ENCODE assay signal across 27 cellular contexts in the genomic region with DNA sequence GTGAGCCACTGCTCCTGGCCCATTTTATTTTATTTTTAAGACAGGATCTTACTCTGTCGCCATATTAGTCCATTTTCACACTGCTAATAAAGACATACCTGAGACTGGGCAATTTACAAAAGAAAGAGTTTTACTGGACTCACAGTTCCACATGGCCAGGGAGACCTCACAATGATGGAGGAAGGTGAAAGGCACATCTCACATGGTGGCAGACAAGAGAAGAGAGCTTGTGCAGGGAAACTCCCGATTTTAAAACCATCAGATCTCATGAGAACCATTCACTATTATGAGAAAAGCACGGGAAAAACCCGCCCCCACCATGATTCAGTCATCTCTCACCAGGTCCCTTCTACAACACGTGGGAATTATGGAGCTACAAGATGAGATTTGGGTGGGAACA. TPM values are rescaled to one million over a fixed set of nuclear protein-coding genes. Genes with fewer than 3 reads are reported as not detected.
"Had no signal": no experiment of that assay in that cellular context is flagged by ENCODE, and none has a peak within 500 bp of the region (broad histone marks: within the 10 kb centered on the region; RNA-seq: fewer than 3 reads in every experiment).

No MANE protein-coding gene starts in this region.

- H3K36me3 ChIP-seq: brain microvascular endothelial cell had no signal

- ATAC-seq: activated CD4-positive, alpha-beta T cell treated with anti-CD3 and anti-CD28 coated beads for 36 hours; activated CD4-positive, CD25-positive, alpha-beta regulatory T cell treated with anti-CD3 and anti-CD28 coated beads, Interleukin-2, amount 50 U/mL, for 24 hours; activated CD8-positive, alpha-beta T cell treated with anti-CD3 and anti-CD28 coated beads, Interleukin-2, amount 10 ng/mL, durations not matched to agents 7 days and 5 days; activated naive CD4-positive, alpha-beta T cell treated with anti-CD3 and anti-CD28 coated beads, Interleukin-2, amount 50 U/mL, for 72 hours; PC-3 had no signal

- H3K4me3 ChIP-seq: adrenal gland had no signal

- H3K27me3 Mint-ChIP-seq: activated CD4-positive, alpha-beta T cell treated with anti-CD3 and anti-CD28 coated beads for 36 hours; activated T-cell treated with anti-CD3 and anti-CD28 coated beads, Interleukin-2, amount 50 U/mL, for 24 hours had no signal

- H3K4me2 ChIP-seq: KMS-11 had no signal

- H3K27ac ChIP-seq: adrenal gland, brain microvascular endothelial cell, KMS-11, RWPE1 had no signal

- H3K9me3 ChIP-seq: adrenal gland had no signal

- H3K27ac Mint-ChIP-seq: activated CD4-positive, alpha-beta T cell treated with anti-CD3 and anti-CD28 coated beads for 36 hours; activated CD4-positive, alpha-beta T cell treated with anti-CD3 and anti-CD28 coated beads, Interleukin-2, amount 10 ng/mL, durations not matched to agents 7 days and 5 days; activated CD8-positive, alpha-beta T cell treated with anti-CD3 and anti-CD28 coated beads, Interleukin-2, amount 10 ng/mL, durations not matched to agents 7 days and 5 days; activated naive CD4-positive, alpha-beta T cell treated with anti-CD3 and anti-CD28 coated beads for 36 hours; activated naive CD4-positive, alpha-beta T cell treated with anti-CD3 and anti-CD28 coated beads, Interleukin-2, amount 50 U/mL, for 72 hours; activated T-cell treated with anti-CD3 and anti-CD28 coated beads, Interleukin-2, amount 50 U/mL, for 24 hours; activated T-helper 1 cell treated with anti-CD3 and anti-CD28 coated beads, Interleukin-12 subunit alpha, Interleukin-12 subunit beta, Interleukin-2, Interleukin-4 antibody, amounts not matched to agents 30 ng/mL and 10 ng/mL and 1 ng/mL, durations not matched to agents 14 hours and 24 hours and 36 hours; T-helper 2 cell treated with Interferon-gamma antibody and Interleukin-4, amounts not matched to agents 5 μg/mL and 100 μg/mL, for 36 hours had no signal

- H3K27me3 ChIP-seq: adrenal gland, brain microvascular endothelial cell had no signal

- DNase-seq: activated CD4-positive, alpha-beta T cell treated with anti-CD3 and anti-CD28 coated beads for 36 hours; activated CD4-positive, alpha-beta T cell treated with anti-CD3 and anti-CD28 coated beads, Interleukin-2, amount 10 ng/mL, durations not matched to agents 7 days and 5 days; activated CD4-positive, alpha-beta T cell treated with anti-CD3 and anti-CD28 coated beads, Interleukin-2, amount 50 U/mL, for 48 hours; activated CD8-positive, alpha-beta T cell treated with anti-CD3 and anti-CD28 coated beads, Interleukin-2, amount 10 ng/mL, durations not matched to agents 7 days and 5 days; activated gamma-delta T cell treated with Interleukin-2 at 50 U/mL for 16 hours; activated naive CD4-positive, alpha-beta T cell treated with anti-CD3 and anti-CD28 coated beads for 36 hours; activated T-cell treated with anti-CD3 and anti-CD28 coated beads, Interleukin-2, amount 50 U/mL, for 24 hours; adrenal gland; brain microvascular endothelial cell; MM.1S; MV-4-11; NCI-H1092; NCI-H1436 treated with DMSO at 0.1 percent for 48 hours; NCI-H1694 treated with DMSO at 0.1 percent for 48 hours; NCI-H2029; NCI-H345; NCI-H524 treated with DMSO at 0.1 percent for 48 hours; NK-92 treated with Interleukin-12 subunit alpha and Interleukin-12 subunit beta, amount 100 ng/mL, for 24 hours; PC-3; Right ventricle myocardium superior; SW 1271 had no signal

- H3K9me3 Mint-ChIP-seq: activated CD4-positive, alpha-beta T cell treated with anti-CD3 and anti-CD28 coated beads, Interleukin-2, amount 10 ng/mL, durations not matched to agents 7 days and 5 days; activated naive CD4-positive, alpha-beta T cell treated with anti-CD3 and anti-CD28 coated beads, Interleukin-2, amount 50 U/mL, for 72 hours; activated T-cell treated with anti-CD3 and anti-CD28 coated beads, Interleukin-2, amount 50 U/mL, for 24 hours; activated T-helper 1 cell treated with anti-CD3 and anti-CD28 coated beads, Interleukin-12 subunit alpha, Interleukin-12 subunit beta, Interleukin-2, Interleukin-4 antibody, amounts not matched to agents 30 ng/mL and 10 ng/mL and 1 ng/mL, durations not matched to agents 14 hours and 24 hours and 36 hours; T-helper 2 cell treated with Interferon-gamma antibody and Interleukin-4, amounts not matched to agents 5 μg/mL and 100 μg/mL, for 36 hours had no signal

- H3K4me3 Mint-ChIP-seq: activated CD4-positive, alpha-beta T cell treated with anti-CD3 and anti-CD28 coated beads for 36 hours; activated CD8-positive, alpha-beta T cell treated with anti-CD3 and anti-CD28 coated beads, Interleukin-2, amount 10 ng/mL, durations not matched to agents 7 days and 5 days; activated T-cell treated with anti-CD3 and anti-CD28 coated beads, Interleukin-2, amount 50 U/mL, for 24 hours had no signal

RNA-seq across cellular contexts. Expression of a gene that starts 34.1 kb away (rescaled TPM):
- total RNA-seq: PC-3 had no signal
